23 cellular contexts compared by ENCODE assay signal in genomic region chr1:18142969-18143368, GRCh38. TPM values are rescaled to one million over a fixed set of nuclear protein-coding genes. Genes with fewer than 3 reads are reported as not detected.
DNase-seq lines count a peak whose midpoint lies in the region; ATAC-seq, FAIRE-seq and TF ChIP-seq lines count a peak whose summit lies in the region.
"Had no signal": no experiment of that assay in that cellular context is flagged by ENCODE, and none has a peak within 500 bp of the region (broad histone marks: within the 10 kb centered on the region; RNA-seq: fewer than 3 reads in every experiment).

No MANE protein-coding gene starts in this region.

- no peak overlapping the region for H3K27ac ChIP-seq in foreskin keratinocyte
- H3K27ac ChIP-seq: BLaER1, KMS-11 had no signal

- POLR2A ChIA-PET in WTC11 (lab: Charles Lee) (no interaction called here), Caco-2 (lab: Charles Lee) (no interaction called here)

- H3K4me3 ChIP-seq in Caco-2 (ENCODE audit: low read depth, low read length) = no peak overlapping the region
- H3K4me3 ChIP-seq: BLaER1, GM23338 had no signal

- no peaks in the 10 kb centered on the region for H3K27me3 Mint-ChIP-seq in WTC11 (ENCODE audit: low read depth)
- peaks cover 12% of the 10 kb centered on the region for H3K27me3 Mint-ChIP-seq in Caco-2 (ENCODE audit: insufficient read depth, unreplicated experiment)
- H3K27me3 Mint-ChIP-seq in type B pancreatic cell = peaks cover 19% of the 10 kb centered on the region

- no peaks in the 10 kb centered on the region for H3K4me1 ChIP-seq in foreskin keratinocyte
- H3K4me1 ChIP-seq in Caco-2 = no peaks in the 10 kb centered on the region

- no peaks in the 10 kb centered on the region for H3K9me3 ChIP-seq in Caco-2
- H3K9me3 ChIP-seq: BLaER1 had no signal

- CTCF ChIA-PET in WTC11 (lab: Charles Lee) (interaction anchor here (0.8 to 1.1 kb wide), 2 partner anchors 92 to 193 kb away, joined by 3 to 5 read pairs; no protein-coding TSS in a partner anchor), Caco-2 (lab: Charles Lee) (no interaction called here)

- ATAC-seq in WTC11 = no peak
- ATAC-seq in foreskin keratinocyte = no peak

- no peak for FAIRE-seq in D721Med (lab: Jason Lieb, UNC)
- FAIRE-seq: A204.1, GM12892, GM18507, H54 had no signal

- peaks cover 50% of the 10 kb centered on the region for H3K4me1 Mint-ChIP-seq in WTC11
- no peaks in the 10 kb centered on the region for H3K4me1 Mint-ChIP-seq in Caco-2 (ENCODE audit: low read depth, unreplicated experiment)
- H3K4me1 Mint-ChIP-seq in type B pancreatic cell (ENCODE audit: unreplicated experiment) = no peaks in the 10 kb centered on the region
- H3K4me1 Mint-ChIP-seq: CD14-positive monocyte; CD4-positive, alpha-beta memory T cell had no signal

- BruUV-seq in Caco-2 (replicated peaks; lab: Mats Ljungman, UMichigan) = no TSS peak

- H3K36me3 ChIP-seq in Caco-2 (ENCODE audit: control insufficient read depth, insufficient read depth, low read length) = no peaks in the 10 kb centered on the region
- H3K36me3 ChIP-seq: BLaER1 had no signal

- H3K4me3 Mint-ChIP-seq in WTC11 (no peak overlapping the region), Caco-2 (ENCODE audit: unreplicated experiment) (no peak overlapping the region), type B pancreatic cell (no peak overlapping the region)
- H3K4me3 Mint-ChIP-seq: CD14-positive monocyte; CD4-positive, alpha-beta memory T cell; GM23338 had no signal

- TF ChIP-seq CTCF in D721Med (IDR thresholded peaks at IDR 0.05; ENCODE audit: insufficient read depth, missing control alignments) = no peak
- TF ChIP-seq CTCF in WTC11 (IDR thresholded peaks at IDR 0.05) = no peak
- no peak for TF ChIP-seq CTCF in foreskin keratinocyte (conservative IDR thresholded peaks at IDR 0.05)
- TF ChIP-seq CTCF in Caco-2 (IDR thresholded peaks at IDR 0.05; ENCODE audit: insufficient read depth in 1 of 2, low read depth in 1 of 2, low read length in 1 of 2, severe bottlenecking in 1 of 2, unreplicated experiment in 1 of 2) = no peak
- no peak for TF ChIP-seq CTCF in type B pancreatic cell (conservative IDR thresholded peaks at IDR 0.05)

- intact Hi-C loops in Caco-2 (cut with micrococcal nuclease; ENCODE audit: unreplicated experiment) = no loop called here

- DNase-seq in D721Med (ENCODE audit: insufficient read length, low spot score) (peak; percentile 32), NCI-H524 treated with DMSO at 0.1 percent for 48 hours (lab: John Stamatoyannopoulos, UW) (peak; percentile 63), WTC11 (ENCODE audit: low spot score) (no peak), foreskin keratinocyte (no peak), Caco-2 (no peak), type B pancreatic cell (ENCODE audit: extremely low spot score, unreplicated experiment) (no peak)
- DNase-seq: AML-193; Calu3; CD4-positive, alpha-beta memory T cell; DMS153; DMS79; GDM1; HCEC 1CT had no signal

- H3K36me3 Mint-ChIP-seq in WTC11 (no peaks in the 10 kb centered on the region), Caco-2 (ENCODE audit: insufficient read depth, unreplicated experiment) (no peaks in the 10 kb centered on the region), type B pancreatic cell (no peaks in the 10 kb centered on the region)
- H3K36me3 Mint-ChIP-seq: CD14-positive monocyte; CD4-positive, alpha-beta memory T cell had no signal

- H3K27me3 ChIP-seq in foreskin keratinocyte (no peaks in the 10 kb centered on the region), Caco-2 (replicated peaks; ENCODE audit: control insufficient read depth, insufficient read depth, low read length) (no peaks in the 10 kb centered on the region; the same call in 1 of the 2 replicates)
- H3K27me3 ChIP-seq: BLaER1 had no signal

- H3K27ac Mint-ChIP-seq in WTC11 (0 out of 2 replicates have a peak overlapping the region, but pooled peaks have one; percentile 85), Caco-2 (ENCODE audit: unreplicated experiment) (no peak overlapping the region), type B pancreatic cell (no peak overlapping the region)
- H3K27ac Mint-ChIP-seq: CD4-positive, alpha-beta memory T cell; GM23338 had no signal

- H3K9me3 Mint-ChIP-seq in WTC11 (no peaks in the 10 kb centered on the region), Caco-2 (ENCODE audit: unreplicated experiment) (no peaks in the 10 kb centered on the region), type B pancreatic cell (no peaks in the 10 kb centered on the region)
- H3K9me3 Mint-ChIP-seq: CD14-positive monocyte, GM23338 had no signal

TF ChIP-seq in WTC11, 78 proteins besides CTCF, POLR2A, EP300 and RAD21 (continues in another document):
- TF ChIP-seq, protein P1, sequence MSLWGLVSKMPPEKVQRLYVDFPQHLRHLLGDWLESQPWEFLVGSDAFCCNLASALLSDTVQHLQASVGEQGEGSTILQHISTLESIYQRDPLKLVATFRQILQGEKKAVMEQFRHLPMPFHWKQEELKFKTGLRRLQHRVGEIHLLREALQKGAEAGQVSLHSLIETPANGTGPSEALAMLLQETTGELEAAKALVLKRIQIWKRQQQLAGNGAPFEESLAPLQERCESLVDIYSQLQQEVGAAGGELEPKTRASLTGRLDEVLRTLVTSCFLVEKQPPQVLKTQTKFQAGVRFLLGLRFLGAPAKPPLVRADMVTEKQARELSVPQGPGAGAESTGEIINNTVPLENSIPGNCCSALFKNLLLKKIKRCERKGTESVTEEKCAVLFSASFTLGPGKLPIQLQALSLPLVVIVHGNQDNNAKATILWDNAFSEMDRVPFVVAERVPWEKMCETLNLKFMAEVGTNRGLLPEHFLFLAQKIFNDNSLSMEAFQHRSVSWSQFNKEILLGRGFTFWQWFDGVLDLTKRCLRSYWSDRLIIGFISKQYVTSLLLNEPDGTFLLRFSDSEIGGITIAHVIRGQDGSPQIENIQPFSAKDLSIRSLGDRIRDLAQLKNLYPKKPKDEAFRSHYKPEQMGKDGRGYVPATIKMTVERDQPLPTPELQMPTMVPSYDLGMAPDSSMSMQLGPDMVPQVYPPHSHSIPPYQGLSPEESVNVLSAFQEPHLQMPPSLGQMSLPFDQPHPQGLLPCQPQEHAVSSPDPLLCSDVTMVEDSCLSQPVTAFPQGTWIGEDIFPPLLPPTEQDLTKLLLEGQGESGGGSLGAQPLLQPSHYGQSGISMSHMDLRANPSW (CRISPR knock-in tag; conservative IDR thresholded peaks at IDR 0.05; ENCODE audit: low read depth) = no peak
- TF ChIP-seq GABPB1 (CRISPR knock-in tag; IDR thresholded peaks at IDR 0.05) (no peak), ELF4 (CRISPR knock-in tag; IDR thresholded peaks at IDR 0.05; ENCODE audit: low read depth) (no peak), AR (CRISPR knock-in tag; IDR thresholded peaks at IDR 0.05) (no peak), ZNF121 (CRISPR knock-in tag; IDR thresholded peaks at IDR 0.05) (0 out of 2 replicates have a peak, but pooled peaks have one; percentile 4)
- TF ChIP-seq, protein P2, sequence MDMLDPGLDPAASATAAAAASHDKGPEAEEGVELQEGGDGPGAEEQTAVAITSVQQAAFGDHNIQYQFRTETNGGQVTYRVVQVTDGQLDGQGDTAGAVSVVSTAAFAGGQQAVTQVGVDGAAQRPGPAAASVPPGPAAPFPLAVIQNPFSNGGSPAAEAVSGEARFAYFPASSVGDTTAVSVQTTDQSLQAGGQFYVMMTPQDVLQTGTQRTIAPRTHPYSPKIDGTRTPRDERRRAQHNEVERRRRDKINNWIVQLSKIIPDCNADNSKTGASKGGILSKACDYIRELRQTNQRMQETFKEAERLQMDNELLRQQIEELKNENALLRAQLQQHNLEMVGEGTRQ (CRISPR knock-in tag; IDR thresholded peaks at IDR 0.05) = no peak
- TF ChIP-seq, protein P3, sequence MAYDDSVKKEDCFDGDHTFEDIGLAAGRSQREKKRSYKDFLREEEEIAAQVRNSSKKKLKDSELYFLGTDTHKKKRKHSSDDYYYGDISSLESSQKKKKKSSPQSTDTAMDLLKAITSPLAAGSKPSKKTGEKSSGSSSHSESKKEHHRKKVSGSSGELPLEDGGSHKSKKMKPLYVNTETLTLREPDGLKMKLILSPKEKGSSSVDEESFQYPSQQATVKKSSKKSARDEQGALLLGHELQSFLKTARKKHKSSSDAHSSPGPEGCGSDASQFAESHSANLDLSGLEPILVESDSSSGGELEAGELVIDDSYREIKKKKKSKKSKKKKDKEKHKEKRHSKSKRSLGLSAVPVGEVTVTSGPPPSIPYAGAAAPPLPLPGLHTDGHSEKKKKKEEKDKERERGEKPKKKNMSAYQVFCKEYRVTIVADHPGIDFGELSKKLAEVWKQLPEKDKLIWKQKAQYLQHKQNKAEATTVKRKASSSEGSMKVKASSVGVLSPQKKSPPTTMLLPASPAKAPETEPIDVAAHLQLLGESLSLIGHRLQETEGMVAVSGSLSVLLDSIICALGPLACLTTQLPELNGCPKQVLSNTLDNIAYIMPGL (CRISPR knock-in tag; IDR thresholded peaks at IDR 0.05) = no peak

RNA-seq across cellular contexts. Expression of gene IGSF21, which starts 35.4 kb away (rescaled TPM):
- total RNA-seq in WTC11 (2021) = 28.0 to 30.5 TPM (median 28.5 TPM) in 3 replicates
- total RNA-seq in foreskin keratinocyte = not detected in 2 replicates
- not detected in 2 replicates for polyA plus RNA-seq in foreskin keratinocyte
- not detected in 2 replicates for total RNA-seq in Caco-2 (2022)
- 0.67 and 0.94 TPM in 2 replicates for total RNA-seq in type B pancreatic cell (ENCODE audit: low replicate concordance)
- total RNA-seq: Calu3; CD4-positive, alpha-beta memory T cell; Daoy; HT1080 had no signal
- polyA plus RNA-seq: CD14-positive monocyte; CD4-positive, alpha-beta memory T cell had no signal

Comparison
In these comparisons a context has a peak if more than half of its experiments do, and no peak if none do; other contexts are left out.
1. DNase-seq: peak in D721Med (single experiment) and NCI-H524 treated with DMSO at 0.1 percent for 48 hours (single experiment); none in WTC11 (single experiment), foreskin keratinocyte (0 of 2), Caco-2 (0 of 2) and type B pancreatic cell (single experiment).
2. RNA of gene IGSF21, which starts 35.4 kb away (total RNA-seq): 28.0 to 30.5 TPM in WTC11; 0.67 to 0.94 TPM in type B pancreatic cell, not detected in foreskin keratinocyte and not detected in Caco-2; every median in the first group is over 10 times any median in the second.